1 cellular context compared by ENCODE assay signal in the genomic region with DNA sequence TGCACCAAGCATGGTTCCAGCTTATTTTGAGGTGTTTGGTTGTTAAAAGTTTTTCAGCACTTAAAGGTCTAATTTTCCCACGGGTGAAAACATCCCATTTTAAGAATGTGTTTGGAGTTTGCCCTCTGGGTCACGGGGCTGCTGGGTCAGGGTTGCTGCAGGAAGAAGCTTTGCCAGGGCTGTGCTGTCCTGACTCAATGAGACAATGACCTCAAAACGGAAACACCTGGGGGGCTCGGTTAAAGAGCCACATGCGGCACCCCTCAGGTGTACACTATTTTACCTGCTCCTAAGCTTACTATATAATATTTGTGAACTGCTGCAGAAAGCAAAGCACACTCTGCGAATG.
TF ChIP-seq lines count a peak whose summit lies in the region.

No MANE protein-coding gene starts in this region.

TF ChIP-seq in GM23338, 12 proteins besides CTCF, POLR2A, EP300 and RAD21 (continued from another document):
- TF ChIP-seq, protein P1, sequence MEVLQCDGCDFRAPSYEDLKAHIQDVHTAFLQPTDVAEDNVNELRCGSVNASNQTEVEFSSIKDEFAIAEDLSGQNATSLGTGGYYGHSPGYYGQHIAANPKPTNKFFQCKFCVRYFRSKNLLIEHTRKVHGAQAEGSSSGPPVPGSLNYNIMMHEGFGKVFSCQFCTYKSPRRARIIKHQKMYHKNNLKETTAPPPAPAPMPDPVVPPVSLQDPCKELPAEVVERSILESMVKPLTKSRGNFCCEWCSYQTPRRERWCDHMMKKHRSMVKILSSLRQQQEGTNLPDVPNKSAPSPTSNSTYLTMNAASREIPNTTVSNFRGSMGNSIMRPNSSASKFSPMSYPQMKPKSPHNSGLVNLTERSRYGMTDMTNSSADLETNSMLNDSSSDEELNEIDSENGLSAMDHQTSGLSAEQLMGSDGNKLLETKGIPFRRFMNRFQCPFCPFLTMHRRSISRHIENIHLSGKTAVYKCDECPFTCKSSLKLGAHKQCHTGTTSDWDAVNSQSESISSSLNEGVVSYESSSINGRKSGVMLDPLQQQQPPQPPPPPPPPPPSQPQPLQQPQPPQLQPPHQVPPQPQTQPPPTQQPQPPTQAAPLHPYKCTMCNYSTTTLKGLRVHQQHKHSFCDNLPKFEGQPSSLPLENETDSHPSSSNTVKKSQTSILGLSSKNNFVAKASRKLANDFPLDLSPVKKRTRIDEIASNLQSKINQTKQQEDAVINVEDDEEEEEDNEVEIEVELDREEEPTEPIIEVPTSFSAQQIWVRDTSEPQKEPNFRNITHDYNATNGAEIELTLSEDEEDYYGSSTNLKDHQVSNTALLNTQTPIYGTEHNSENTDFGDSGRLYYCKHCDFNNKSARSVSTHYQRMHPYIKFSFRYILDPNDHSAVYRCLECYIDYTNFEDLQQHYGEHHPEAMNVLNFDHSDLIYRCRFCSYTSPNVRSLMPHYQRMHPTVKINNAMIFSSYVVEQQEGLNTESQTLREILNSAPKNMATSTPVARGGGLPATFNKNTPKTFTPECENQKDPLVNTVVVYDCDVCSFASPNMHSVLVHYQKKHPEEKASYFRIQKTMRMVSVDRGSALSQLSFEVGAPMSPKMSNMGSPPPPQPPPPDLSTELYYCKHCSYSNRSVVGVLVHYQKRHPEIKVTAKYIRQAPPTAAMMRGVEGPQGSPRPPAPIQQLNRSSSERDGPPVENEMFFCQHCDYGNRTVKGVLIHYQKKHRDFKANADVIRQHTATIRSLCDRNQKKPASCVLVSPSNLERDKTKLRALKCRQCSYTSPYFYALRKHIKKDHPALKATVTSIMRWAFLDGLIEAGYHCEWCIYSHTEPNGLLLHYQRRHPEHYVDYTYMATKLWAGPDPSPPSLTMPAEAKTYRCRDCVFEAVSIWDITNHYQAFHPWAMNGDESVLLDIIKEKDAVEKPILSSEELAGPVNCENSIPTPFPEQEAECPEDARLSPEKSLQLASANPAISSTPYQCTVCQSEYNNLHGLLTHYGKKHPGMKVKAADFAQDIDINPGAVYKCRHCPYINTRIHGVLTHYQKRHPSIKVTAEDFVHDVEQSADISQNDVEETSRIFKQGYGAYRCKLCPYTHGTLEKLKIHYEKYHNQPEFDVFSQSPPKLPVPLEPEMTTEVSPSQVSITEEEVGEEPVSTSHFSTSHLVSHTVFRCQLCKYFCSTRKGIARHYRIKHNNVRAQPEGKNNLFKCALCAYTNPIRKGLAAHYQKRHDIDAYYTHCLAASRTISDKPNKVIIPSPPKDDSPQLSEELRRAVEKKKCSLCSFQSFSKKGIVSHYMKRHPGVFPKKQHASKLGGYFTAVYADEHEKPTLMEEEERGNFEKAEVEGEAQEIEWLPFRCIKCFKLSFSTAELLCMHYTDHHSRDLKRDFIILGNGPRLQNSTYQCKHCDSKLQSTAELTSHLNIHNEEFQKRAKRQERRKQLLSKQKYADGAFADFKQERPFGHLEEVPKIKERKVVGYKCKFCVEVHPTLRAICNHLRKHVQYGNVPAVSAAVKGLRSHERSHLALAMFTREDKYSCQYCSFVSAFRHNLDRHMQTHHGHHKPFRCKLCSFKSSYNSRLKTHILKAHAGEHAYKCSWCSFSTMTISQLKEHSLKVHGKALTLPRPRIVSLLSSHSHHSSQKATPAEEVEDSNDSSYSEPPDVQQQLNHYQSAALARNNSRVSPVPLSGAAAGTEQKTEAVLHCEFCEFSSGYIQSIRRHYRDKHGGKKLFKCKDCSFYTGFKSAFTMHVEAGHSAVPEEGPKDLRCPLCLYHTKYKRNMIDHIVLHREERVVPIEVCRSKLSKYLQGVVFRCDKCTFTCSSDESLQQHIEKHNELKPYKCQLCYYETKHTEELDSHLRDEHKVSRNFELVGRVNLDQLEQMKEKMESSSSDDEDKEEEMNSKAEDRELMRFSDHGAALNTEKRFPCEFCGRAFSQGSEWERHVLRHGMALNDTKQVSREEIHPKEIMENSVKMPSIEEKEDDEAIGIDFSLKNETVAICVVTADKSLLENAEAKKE (CRISPR knock-in tag; IDR thresholded peaks at IDR 0.05) = no peak
- TF ChIP-seq EZH2phosphoT487 (IDR thresholded peaks at IDR 0.05; ENCODE audit: unreplicated experiment) (no peak), NANOG (IDR thresholded peaks at IDR 0.05; ENCODE audit: borderline replicate concordance) (no peak), POLR2AphosphoS5 (IDR thresholded peaks at IDR 0.05; ENCODE audit: low read depth) (no peak), STAT1 (IDR thresholded peaks at IDR 0.05; ENCODE audit: unreplicated experiment) (no peak), CREB1 (CRISPR knock-in tag; IDR thresholded peaks at IDR 0.05; ENCODE audit: low read depth) (no peak)
- TF ChIP-seq, protein P2, sequence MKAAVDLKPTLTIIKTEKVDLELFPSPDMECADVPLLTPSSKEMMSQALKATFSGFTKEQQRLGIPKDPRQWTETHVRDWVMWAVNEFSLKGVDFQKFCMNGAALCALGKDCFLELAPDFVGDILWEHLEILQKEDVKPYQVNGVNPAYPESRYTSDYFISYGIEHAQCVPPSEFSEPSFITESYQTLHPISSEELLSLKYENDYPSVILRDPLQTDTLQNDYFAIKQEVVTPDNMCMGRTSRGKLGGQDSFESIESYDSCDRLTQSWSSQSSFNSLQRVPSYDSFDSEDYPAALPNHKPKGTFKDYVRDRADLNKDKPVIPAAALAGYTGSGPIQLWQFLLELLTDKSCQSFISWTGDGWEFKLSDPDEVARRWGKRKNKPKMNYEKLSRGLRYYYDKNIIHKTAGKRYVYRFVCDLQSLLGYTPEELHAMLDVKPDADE (IDR thresholded peaks at IDR 0.05) = no peak
